1 cellular context compared by ENCODE assay signal in the genomic region with DNA sequence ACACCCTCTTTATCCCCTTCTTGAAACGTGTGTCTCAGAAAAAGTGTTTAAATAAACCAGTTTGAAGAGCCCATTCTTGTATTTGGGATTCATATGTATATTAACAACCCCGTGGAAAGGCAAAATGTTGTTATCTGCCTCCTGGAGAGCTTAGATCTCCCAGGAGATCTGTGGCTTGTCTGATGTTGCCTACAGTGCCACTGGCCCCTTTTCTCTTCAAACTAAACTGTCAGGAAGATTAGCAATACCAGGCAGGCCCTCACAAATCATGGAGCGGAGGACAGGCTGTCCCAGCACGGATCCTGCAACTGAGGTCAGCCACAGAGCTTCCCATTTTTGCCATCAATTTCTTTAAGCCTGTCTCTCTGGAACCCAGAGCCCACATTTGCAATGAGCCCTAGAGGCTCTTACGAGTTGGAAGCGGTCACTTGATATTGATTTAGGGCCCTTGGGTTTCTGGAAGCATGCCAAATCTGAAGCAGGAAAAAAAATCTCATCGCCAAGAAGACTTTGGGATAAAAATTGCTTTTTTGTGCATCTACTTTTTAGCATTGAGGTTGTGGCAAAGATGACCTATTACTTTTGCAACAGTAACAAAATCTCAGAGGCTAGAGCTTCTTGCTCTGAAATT.
TF ChIP-seq lines count a peak whose summit lies in the region.

No MANE protein-coding gene starts in this region.

TF ChIP-seq in WTC11, 78 proteins besides CTCF, POLR2A, EP300 and RAD21 (continued from another document):
- TF ChIP-seq, protein P1, sequence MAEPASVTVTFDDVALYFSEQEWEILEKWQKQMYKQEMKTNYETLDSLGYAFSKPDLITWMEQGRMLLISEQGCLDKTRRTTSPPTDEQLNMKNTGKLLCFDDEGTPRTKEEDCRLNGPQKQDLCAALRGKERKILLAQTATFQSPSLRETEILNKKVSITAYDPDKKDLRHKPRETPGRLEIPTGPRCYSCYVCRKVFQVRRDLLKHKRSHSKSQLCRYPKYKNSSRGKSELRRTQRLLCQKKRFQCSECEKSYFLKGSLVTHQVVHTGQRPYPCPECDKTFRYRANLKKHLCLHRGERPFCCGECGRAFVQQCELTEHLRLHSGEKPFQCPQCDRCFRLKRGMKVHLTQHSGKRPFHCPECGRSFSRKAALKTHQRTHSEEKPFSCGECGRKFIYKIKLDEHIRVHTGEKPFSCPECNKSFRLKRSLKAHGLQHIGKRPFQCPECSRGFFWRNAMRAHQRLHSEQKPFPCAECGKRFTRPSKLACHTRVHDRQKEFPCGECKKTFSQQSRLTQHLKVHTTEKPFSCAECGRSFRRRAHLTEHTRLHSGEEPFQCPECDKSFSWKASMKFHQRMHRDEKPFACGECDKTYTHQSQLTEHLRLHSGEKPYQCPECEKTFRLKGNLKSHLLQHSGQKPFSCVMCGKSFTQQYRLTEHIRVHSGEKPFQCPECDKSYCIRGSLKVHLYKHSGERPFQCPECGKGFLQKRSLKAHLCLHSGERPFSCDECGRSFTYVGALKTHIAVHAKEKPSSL (CRISPR knock-in tag; conservative IDR thresholded peaks at IDR 0.05) = no peak
